ENCODE assay signal across 1 cellular context in the genomic region with DNA sequence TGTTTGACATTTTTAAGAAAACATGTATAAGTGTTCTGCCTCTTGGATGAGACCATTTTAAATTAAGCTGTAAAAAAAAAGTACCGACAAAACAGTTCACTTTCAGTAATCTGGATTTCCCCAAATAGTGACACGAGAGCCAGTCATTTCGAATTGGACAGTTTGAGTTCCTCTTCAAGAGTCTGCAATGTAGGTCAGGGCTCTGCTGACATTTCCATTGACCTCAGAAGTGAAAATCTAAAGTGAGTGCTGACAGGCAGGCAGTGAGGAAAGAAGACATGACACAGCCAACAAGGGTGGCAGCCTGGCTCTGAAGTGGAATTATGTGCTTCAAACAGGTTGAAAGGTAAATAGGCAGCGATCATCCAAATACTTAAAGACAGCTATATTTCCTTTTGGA.
TF ChIP-seq lines count a peak whose summit lies in the region.

A gene with protein sequence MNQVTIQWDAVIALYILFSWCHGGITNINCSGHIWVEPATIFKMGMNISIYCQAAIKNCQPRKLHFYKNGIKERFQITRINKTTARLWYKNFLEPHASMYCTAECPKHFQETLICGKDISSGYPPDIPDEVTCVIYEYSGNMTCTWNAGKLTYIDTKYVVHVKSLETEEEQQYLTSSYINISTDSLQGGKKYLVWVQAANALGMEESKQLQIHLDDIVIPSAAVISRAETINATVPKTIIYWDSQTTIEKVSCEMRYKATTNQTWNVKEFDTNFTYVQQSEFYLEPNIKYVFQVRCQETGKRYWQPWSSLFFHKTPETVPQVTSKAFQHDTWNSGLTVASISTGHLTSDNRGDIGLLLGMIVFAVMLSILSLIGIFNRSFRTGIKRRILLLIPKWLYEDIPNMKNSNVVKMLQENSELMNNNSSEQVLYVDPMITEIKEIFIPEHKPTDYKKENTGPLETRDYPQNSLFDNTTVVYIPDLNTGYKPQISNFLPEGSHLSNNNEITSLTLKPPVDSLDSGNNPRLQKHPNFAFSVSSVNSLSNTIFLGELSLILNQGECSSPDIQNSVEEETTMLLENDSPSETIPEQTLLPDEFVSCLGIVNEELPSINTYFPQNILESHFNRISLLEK (plus strand): TSS at position 259 of the 400 bp plus-strand sequence. CDS start 1,667 bp downstream, outside the sequence.

TF ChIP-seq in GM12878, 131 proteins besides CTCF, POLR2A, EP300 and RAD21 (continued from another document):
- TF ChIP-seq CBX5 (IDR thresholded peaks at IDR 0.05; ENCODE audit: low read depth) (no peak), RUNX3 (IDR thresholded peaks at IDR 0.05; ENCODE audit: low read length) (peak; percentile 83), BCL11A (IDR thresholded peaks at IDR 0.05; ENCODE audit: low read depth, low read length) (peak; percentile 84; the same call in 1 of the 2 replicates), PAX5 (IDR thresholded peaks at IDR 0.05; ENCODE audit: borderline replicate concordance, low read depth, low read length) (peak; percentile 70; the same call in 1 of the 2 replicates), GABPA (IDR thresholded peaks at IDR 0.05; ENCODE audit: low read depth) (0 out of 2 replicates have a peak, but pooled peaks have one; percentile 39), SMARCA5 (IDR thresholded peaks at IDR 0.05) (0 out of 2 replicates have a peak, but pooled peaks have one; percentile 62), TBL1XR1 (IDR thresholded peaks at IDR 0.05; ENCODE audit: low read depth, low read length) (peak; percentile 61; the same call in 1 of the 2 replicates), POU2F2 (IDR thresholded peaks at IDR 0.05; ENCODE audit: borderline replicate concordance, low read depth, low read length) (0 out of 3 replicates have a peak, but pooled peaks have one; percentile 55), MYB (IDR thresholded peaks at IDR 0.05; ENCODE audit: borderline replicate concordance, low read depth, low read length) (0 out of 2 replicates have a peak, but pooled peaks have one; percentile 23), NBN (IDR thresholded peaks at IDR 0.05) (peak; percentile 87), POLR2AphosphoS5 (IDR thresholded peaks at IDR 0.05; ENCODE audit: low read length) (peak; percentile 58; the same call in 1 of the 2 replicates), GATAD2B (conservative IDR thresholded peaks at IDR 0.05; ENCODE audit: low read depth) (peak; percentile 36; the same call in 1 of the 2 replicates), JUNB (IDR thresholded peaks at IDR 0.05) (peak; percentile 90), MEF2A (IDR thresholded peaks at IDR 0.05; ENCODE audit: insufficient read depth, low read depth, low read length) (peak; percentile 82), NFXL1 (IDR thresholded peaks at IDR 0.05; ENCODE audit: borderline replicate concordance) (no peak), SKIL (IDR thresholded peaks at IDR 0.05; ENCODE audit: low read depth, poor library complexity, severe bottlenecking) (peak; percentile 88)
- TF ChIP-seq, protein P1, sequence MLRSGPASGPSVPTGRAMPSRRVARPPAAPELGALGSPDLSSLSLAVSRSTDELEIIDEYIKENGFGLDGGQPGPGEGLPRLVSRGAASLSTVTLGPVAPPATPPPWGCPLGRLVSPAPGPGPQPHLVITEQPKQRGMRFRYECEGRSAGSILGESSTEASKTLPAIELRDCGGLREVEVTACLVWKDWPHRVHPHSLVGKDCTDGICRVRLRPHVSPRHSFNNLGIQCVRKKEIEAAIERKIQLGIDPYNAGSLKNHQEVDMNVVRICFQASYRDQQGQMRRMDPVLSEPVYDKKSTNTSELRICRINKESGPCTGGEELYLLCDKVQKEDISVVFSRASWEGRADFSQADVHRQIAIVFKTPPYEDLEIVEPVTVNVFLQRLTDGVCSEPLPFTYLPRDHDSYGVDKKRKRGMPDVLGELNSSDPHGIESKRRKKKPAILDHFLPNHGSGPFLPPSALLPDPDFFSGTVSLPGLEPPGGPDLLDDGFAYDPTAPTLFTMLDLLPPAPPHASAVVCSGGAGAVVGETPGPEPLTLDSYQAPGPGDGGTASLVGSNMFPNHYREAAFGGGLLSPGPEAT (IDR thresholded peaks at IDR 0.05; ENCODE audit: low read depth): peak; percentile 93
- TF ChIP-seq, protein P2, sequence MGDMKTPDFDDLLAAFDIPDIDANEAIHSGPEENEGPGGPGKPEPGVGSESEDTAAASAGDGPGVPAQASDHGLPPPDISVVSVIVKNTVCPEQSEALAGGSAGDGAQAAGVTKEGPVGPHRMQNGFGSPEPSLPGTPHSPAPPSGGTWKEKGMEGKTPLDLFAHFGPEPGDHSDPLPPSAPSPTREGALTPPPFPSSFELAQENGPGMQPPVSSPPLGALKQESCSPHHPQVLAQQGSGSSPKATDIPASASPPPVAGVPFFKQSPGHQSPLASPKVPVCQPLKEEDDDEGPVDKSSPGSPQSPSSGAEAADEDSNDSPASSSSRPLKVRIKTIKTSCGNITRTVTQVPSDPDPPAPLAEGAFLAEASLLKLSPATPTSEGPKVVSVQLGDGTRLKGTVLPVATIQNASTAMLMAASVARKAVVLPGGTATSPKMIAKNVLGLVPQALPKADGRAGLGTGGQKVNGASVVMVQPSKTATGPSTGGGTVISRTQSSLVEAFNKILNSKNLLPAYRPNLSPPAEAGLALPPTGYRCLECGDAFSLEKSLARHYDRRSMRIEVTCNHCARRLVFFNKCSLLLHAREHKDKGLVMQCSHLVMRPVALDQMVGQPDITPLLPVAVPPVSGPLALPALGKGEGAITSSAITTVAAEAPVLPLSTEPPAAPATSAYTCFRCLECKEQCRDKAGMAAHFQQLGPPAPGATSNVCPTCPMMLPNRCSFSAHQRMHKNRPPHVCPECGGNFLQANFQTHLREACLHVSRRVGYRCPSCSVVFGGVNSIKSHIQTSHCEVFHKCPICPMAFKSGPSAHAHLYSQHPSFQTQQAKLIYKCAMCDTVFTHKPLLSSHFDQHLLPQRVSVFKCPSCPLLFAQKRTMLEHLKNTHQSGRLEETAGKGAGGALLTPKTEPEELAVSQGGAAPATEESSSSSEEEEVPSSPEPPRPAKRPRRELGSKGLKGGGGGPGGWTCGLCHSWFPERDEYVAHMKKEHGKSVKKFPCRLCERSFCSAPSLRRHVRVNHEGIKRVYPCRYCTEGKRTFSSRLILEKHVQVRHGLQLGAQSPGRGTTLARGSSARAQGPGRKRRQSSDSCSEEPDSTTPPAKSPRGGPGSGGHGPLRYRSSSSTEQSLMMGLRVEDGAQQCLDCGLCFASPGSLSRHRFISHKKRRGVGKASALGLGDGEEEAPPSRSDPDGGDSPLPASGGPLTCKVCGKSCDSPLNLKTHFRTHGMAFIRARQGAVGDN (IDR thresholded peaks at IDR 0.05): peak; percentile 78
